14 cellular contexts compared by ENCODE assay signal in the genomic region with DNA sequence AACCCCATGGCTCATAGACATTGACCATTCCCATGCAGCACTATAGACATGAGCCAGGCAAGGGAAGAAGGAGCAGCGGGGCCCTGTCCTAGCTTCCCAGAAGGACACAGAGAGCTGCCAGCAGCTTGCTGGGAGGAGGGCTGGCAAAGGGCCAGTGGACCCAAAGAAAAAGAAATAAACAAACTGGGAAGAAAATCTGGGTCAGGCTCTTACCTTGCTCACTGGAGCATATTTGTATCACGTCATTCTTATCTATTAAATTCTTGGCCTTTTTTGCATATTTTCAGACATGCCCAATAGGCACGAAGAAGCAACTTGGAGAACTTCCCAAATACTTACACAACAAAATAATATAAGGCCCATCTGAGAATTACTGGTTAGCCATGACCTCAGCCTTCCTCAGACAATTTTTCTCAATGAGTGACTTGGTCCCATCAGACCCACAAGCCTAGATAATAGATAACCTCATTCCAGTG. TPM values are rescaled to one million over a fixed set of nuclear protein-coding genes. Genes with fewer than 3 reads are reported as not detected.
DNase-seq lines count a peak whose midpoint lies in the region; ATAC-seq and TF ChIP-seq lines count a peak whose summit lies in the region.
"Had no signal": no experiment of that assay in that cellular context is flagged by ENCODE, and none has a peak within 500 bp of the region (broad histone marks: within the 10 kb centered on the region; RNA-seq: fewer than 3 reads in every experiment).

No MANE protein-coding gene starts in this region.

- H3K27me3 Mint-ChIP-seq in activated CD4-positive, alpha-beta T cell treated with anti-CD3 and anti-CD28 coated beads, Interleukin-2, amount 10 ng/mL, durations not matched to agents 24 days and 14 days: no peaks in the 10 kb centered on the region
- H3K27me3 Mint-ChIP-seq in activated naive CD8-positive, alpha-beta T cell: no peaks in the 10 kb centered on the region
- H3K27me3 Mint-ChIP-seq: IgD-negative memory B cell had no signal

- DNase-seq in activated CD4-positive, alpha-beta T cell treated with anti-CD3 and anti-CD28 coated beads, Interleukin-2, amount 10 ng/mL, durations not matched to agents 24 days and 14 days: no peak
- no peak for DNase-seq in activated CD4-positive, alpha-beta T cell treated with anti-CD3 and anti-CD28 coated beads for 48 hours
- peak; percentile 21 to 72 (median 53) for DNase-seq in heart left ventricle
- DNase-seq in substantia nigra (lab: John Stamatoyannopoulos, UW): peak in 26 of 49 donors; percentile 1 to 93 (median 18)
- no peak for DNase-seq in KBM-7
- DNase-seq in Karpas-422: no peak
- DNase-seq in stimulated activated CD4-positive, alpha-beta T cell treated with anti-CD3 and anti-CD28 coated beads, Interleukin-1b, Interleukin-23, amount 100 ng/mL, for 48 hours: no peak
- DNase-seq: activated CD4-positive, CD25-positive, alpha-beta regulatory T cell; NCI-H82 had no signal

- in situ Hi-C loops in KBM-7 (cut with MboI; ENCODE audit: low pct_unique_long_range_greater_than_20kb, low sequenced_read_pairs): no loop called here

- H3K27ac Mint-ChIP-seq in activated CD4-positive, alpha-beta T cell treated with anti-CD3 and anti-CD28 coated beads, Interleukin-2, amount 10 ng/mL, durations not matched to agents 24 days and 14 days: peak overlapping the region; percentile 60
- H3K27ac Mint-ChIP-seq in activated naive CD8-positive, alpha-beta T cell: peak overlapping the region; percentile 71

- H3K27me3 ChIP-seq in heart left ventricle (no peaks in the 10 kb centered on the region), Karpas-422 (ENCODE audit: low read length) (no peaks in the 10 kb centered on the region)

- H3K36me3 ChIP-seq in heart left ventricle (no peaks in the 10 kb centered on the region), Karpas-422 (ENCODE audit: insufficient read depth, low read length) (0 out of 2 replicates have a peak, but pooled peaks cover 9% of the 10 kb centered on the region)

- no peak overlapping the region for H3K4me2 ChIP-seq in Karpas-422 (ENCODE audit: low read depth, low read length, poor library complexity, severe bottlenecking)
- H3K4me2 ChIP-seq: A549 had no signal

- no peak for TF ChIP-seq CTCF in heart left ventricle (IDR thresholded peaks at IDR 0.05)

- H3K27ac ChIP-seq in heart left ventricle: peak overlapping the region in 4 of 12 donors; percentile 29 to 49 (median 37)
- no peak overlapping the region for H3K27ac ChIP-seq in substantia nigra (ENCODE audit: low read depth, low read length, poor library complexity, severe bottlenecking)
- H3K27ac ChIP-seq in Karpas-422 (ENCODE audit: low read length): no peak overlapping the region
- H3K27ac ChIP-seq: A549 had no signal

- H3K9me3 ChIP-seq in heart left ventricle (no peaks in the 10 kb centered on the region), Karpas-422 (ENCODE audit: low read length) (no peaks in the 10 kb centered on the region)
- H3K9me3 ChIP-seq: A549 had no signal

- no peak overlapping the region for H3K9ac ChIP-seq in Karpas-422 (ENCODE audit: low read length)

- ATAC-seq in heart left ventricle: peak in 3 of 4 donors; percentile 50 to 79 (median 56)
- ATAC-seq: A549 had no signal

- no peaks in the 10 kb centered on the region for H4K20me1 ChIP-seq in Karpas-422 (ENCODE audit: insufficient read depth, low read depth, low read length)

- H2AFZ ChIP-seq in Karpas-422 (ENCODE audit: low read length): no peak overlapping the region

- no peaks in the 10 kb centered on the region for H3K9me2 ChIP-seq in Karpas-422 (replicated peaks; ENCODE audit: insufficient read depth, low read length)

- intact Hi-C loops in activated CD4-positive, alpha-beta T cell treated with anti-CD3 and anti-CD28 coated beads, Interleukin-2, amount 10 ng/mL, durations not matched to agents 24 days and 14 days (cut with micrococcal nuclease): no loop called here
- intact Hi-C loops in heart left ventricle (cut with DNase I): no loop called here

- H3K36me3 Mint-ChIP-seq in activated CD4-positive, alpha-beta T cell treated with anti-CD3 and anti-CD28 coated beads, Interleukin-2, amount 10 ng/mL, durations not matched to agents 24 days and 14 days (ENCODE audit: low read depth): peaks cover 78% of the 10 kb centered on the region
- H3K36me3 Mint-ChIP-seq in activated naive CD8-positive, alpha-beta T cell: peaks cover 15% of the 10 kb centered on the region

- H3K4me3 Mint-ChIP-seq in activated CD4-positive, alpha-beta T cell treated with anti-CD3 and anti-CD28 coated beads, Interleukin-2, amount 10 ng/mL, durations not matched to agents 24 days and 14 days: peak overlapping the region; percentile 19
- no peak overlapping the region for H3K4me3 Mint-ChIP-seq in activated naive CD8-positive, alpha-beta T cell
- H3K4me3 Mint-ChIP-seq: IgD-negative memory B cell had no signal

- peaks cover 96% of the 10 kb centered on the region for H3K79me2 ChIP-seq in Karpas-422 (ENCODE audit: low read length)

- H3K4me1 ChIP-seq in heart left ventricle (peaks cover 0 to 20% (median 6%) of the 10 kb centered on the region in 12 donors), Karpas-422 (ENCODE audit: low read length) (peaks cover 34% of the 10 kb centered on the region)

- 35 to 52% (median 46%) methylated on average over 3 of the region's 3 CpGs for WGBS in heart left ventricle, 4 donors

- H3K4me3 ChIP-seq in heart left ventricle (no peak overlapping the region), Karpas-422 (ENCODE audit: low read length) (no peak overlapping the region)
- H3K4me3 ChIP-seq: A549, coronary artery, skin epidermis had no signal

- TF ChIP-seq POLR2A in heart left ventricle (IDR thresholded peaks at IDR 0.05): no peak

- H3K4me1 Mint-ChIP-seq in activated CD4-positive, alpha-beta T cell treated with anti-CD3 and anti-CD28 coated beads, Interleukin-2, amount 10 ng/mL, durations not matched to agents 24 days and 14 days: peaks cover 87% of the 10 kb centered on the region
- peaks cover 99% of the 10 kb centered on the region for H3K4me1 Mint-ChIP-seq in activated naive CD8-positive, alpha-beta T cell (ENCODE audit: low read depth)

- no peaks in the 10 kb centered on the region for H3K9me3 Mint-ChIP-seq in activated CD4-positive, alpha-beta T cell treated with anti-CD3 and anti-CD28 coated beads, Interleukin-2, amount 10 ng/mL, durations not matched to agents 24 days and 14 days
- no peaks in the 10 kb centered on the region for H3K9me3 Mint-ChIP-seq in activated naive CD8-positive, alpha-beta T cell (ENCODE audit: low read depth)
- H3K9me3 Mint-ChIP-seq: IgD-negative memory B cell had no signal

RNA-seq across cellular contexts. Expression of gene RASGRP1, which starts 28.4 kb away (rescaled TPM):
- total RNA-seq in activated CD4-positive, alpha-beta T cell treated with anti-CD3 and anti-CD28 coated beads, Interleukin-2, amount 10 ng/mL, durations not matched to agents 24 days and 14 days: 94.4 and 94.7 TPM in 2 replicates
- 1 to 10 TPM in 4 of 9 donors, under 1 TPM in 4, not detected in 1; 0.14 to 5.5 (median 0.85) TPM for total RNA-seq in heart left ventricle
- polyA plus RNA-seq in heart left ventricle: under 1 TPM; 0.03 to 0.04 TPM
- 51.2 and 71.1 TPM in 2 replicates for total RNA-seq in Karpas-422 (2014; rRNA removed; shearing (Covaris generic); ENCODE audit: low replicate concordance)

Comparison
In these comparisons a context has a peak if more than half of its experiments do, and no peak if none do; other contexts are left out.
1. DNase-seq: peak in heart left ventricle (5 of 5) and substantia nigra (26 of 49); none in activated CD4-positive, alpha-beta T cell treated with anti-CD3 and anti-CD28 coated beads, Interleukin-2, amount 10 ng/mL, durations not matched to agents 24 days and 14 days (single experiment), activated CD4-positive, alpha-beta T cell treated with anti-CD3 and anti-CD28 coated beads for 48 hours (single experiment), KBM-7 (single experiment), Karpas-422 (single experiment) and stimulated activated CD4-positive, alpha-beta T cell treated with anti-CD3 and anti-CD28 coated beads, Interleukin-1b, Interleukin-23, amount 100 ng/mL, for 48 hours (single experiment).